ENCODE assay signal across 10 cellular contexts in the genomic region with DNA sequence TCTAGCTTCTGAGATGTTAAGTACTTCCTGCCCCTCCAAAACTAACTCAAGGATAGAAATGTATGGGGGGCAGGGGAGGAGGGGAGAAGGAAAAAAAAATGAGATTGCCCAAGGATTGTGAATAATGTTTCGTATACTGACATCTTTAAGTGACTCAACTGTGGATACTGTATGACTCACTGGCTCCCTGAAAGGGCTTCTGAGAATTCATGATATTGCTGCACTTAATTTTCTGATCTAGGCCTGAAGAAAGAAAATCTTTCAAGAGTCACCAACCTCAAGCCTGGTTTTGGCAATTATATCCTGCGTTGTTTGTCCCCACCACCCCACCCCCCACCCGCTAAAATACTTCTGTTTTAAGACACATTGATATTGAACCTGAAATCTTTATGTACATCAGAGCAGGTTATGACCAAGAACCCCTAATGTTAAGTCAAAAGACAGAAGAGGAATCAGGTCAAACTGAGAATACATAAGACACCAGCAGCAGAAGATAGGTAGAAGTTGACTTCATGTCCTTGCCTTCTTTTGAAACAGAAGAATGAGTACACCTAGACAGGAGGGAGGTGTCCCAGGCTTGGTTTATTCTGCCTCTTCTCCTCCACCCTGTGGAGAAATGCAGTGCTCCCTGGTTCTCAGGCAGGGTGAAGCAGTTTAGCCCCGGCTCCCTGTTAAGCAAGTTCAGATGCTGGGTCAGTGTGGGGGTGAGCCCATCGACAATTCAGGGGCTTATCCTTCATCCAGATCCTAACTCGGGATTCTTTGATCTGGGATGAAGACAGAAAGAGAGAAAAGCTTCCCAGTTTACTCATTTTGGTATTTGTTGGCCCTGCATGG. TPM values are rescaled to one million over a fixed set of nuclear protein-coding genes. Genes with fewer than 3 reads are reported as not detected.
DNase-seq lines count a peak whose midpoint lies in the region; ATAC-seq and TF ChIP-seq lines count a peak whose summit lies in the region.
"Had no signal": no experiment of that assay in that cellular context is flagged by ENCODE, and none has a peak within 500 bp of the region (broad histone marks: within the 10 kb centered on the region; RNA-seq: fewer than 3 reads in every experiment).

No MANE protein-coding gene starts in this region.

- H3K4me3 Mint-ChIP-seq in chondrocyte (ENCODE audit: unreplicated experiment), result no peak overlapping the region

- H3K27ac ChIP-seq in RWPE1, result peak overlapping the region; percentile 77
- H3K27ac ChIP-seq in spleen, result no peak overlapping the region
- H3K27ac ChIP-seq: neutrophil, tibial nerve had no signal

- H3K4me1 ChIP-seq in spleen, result peaks cover 14 to 21% (median 16%) of the 10 kb centered on the region in 6 donors

- H3K27ac Mint-ChIP-seq in chondrocyte (ENCODE audit: unreplicated experiment), result peak overlapping the region; percentile 83

- peaks cover 31% of the 10 kb centered on the region for H3K4me1 Mint-ChIP-seq in chondrocyte (ENCODE audit: low read depth)

- intact Hi-C loops in spleen (cut with DNase I; ENCODE audit: low total_unique reads), result no loop called here

- H3K27me3 ChIP-seq in spleen (replicated peaks in 1 of 7), result no peaks in the 10 kb centered on the region
- H3K27me3 ChIP-seq: neutrophil, tibial nerve had no signal

- ATAC-seq in activated CD4-positive, CD25-positive, alpha-beta regulatory T cell treated with anti-CD3 and anti-CD28 coated beads, Interleukin-2, amount 50 U/mL, for 24 hours, result peak; percentile 52 to 55
- no peak for ATAC-seq in HG03469 (IDR thresholded peaks at IDR 0.05; ENCODE audit: unreplicated experiment)

- no peak overlapping the region for H3K4me3 ChIP-seq in spleen
- H3K4me3 ChIP-seq: tibial nerve had no signal

- no peaks in the 10 kb centered on the region for H3K9me3 ChIP-seq in spleen
- H3K9me3 ChIP-seq: neutrophil, tibial nerve had no signal

- H3K36me3 ChIP-seq in spleen, result peaks cover 0 to 49% (median 36%) of the 10 kb centered on the region in 6 donors

- TF ChIP-seq CTCF in RWPE1 (conservative IDR thresholded peaks at IDR 0.05; ENCODE audit: low read depth), result no peak
- no peak for TF ChIP-seq CTCF in chondrocyte (IDR thresholded peaks at IDR 0.05)
- no peak for TF ChIP-seq CTCF in spleen (IDR thresholded peaks at IDR 0.05 in 8 of 11, conservative IDR thresholded peaks at IDR 0.05 in 3 of 11)

- no peak for TF ChIP-seq POLR2A in spleen (IDR thresholded peaks at IDR 0.05)

- H3K27me3 Mint-ChIP-seq in chondrocyte (ENCODE audit: low read depth), result no peaks in the 10 kb centered on the region

- DNase-seq in activated CD4-positive, CD25-positive, alpha-beta regulatory T cell treated with anti-CD3 and anti-CD28 coated beads, Interleukin-2, amount 50 U/mL, for 72 hours, result no peak
- DNase-seq in RWPE1 (ENCODE audit: low spot score) (peak; percentile 86), chondrocyte (ENCODE audit: low spot score) (no peak), spleen (peak; percentile 23), activated gamma-delta T cell treated with Interleukin-2 at 50 U/mL for 16 hours (no peak), DMS153 treated with DMSO at 0.1 percent for 48 hours (lab: John Stamatoyannopoulos, UW; ENCODE audit: unreplicated experiment) (no peak)

- CTCF ChIA-PET in RWPE1 (lab: Yijun Ruan, JAX), result interaction anchor here (0.7 kb wide), 2 partner anchors 52 to 160 kb away, joined by 5 read pairs; no protein-coding TSS in a partner anchor

- POLR2A ChIA-PET in RWPE1 (lab: Yijun Ruan, JAX; ENCODE audit: low non-redundant PET), result interaction anchor here (0.6 kb wide), 1 partner anchor 49 kb away, joined by 3 read pairs; no protein-coding TSS in a partner anchor

- no peaks in the 10 kb centered on the region for H3K9me3 Mint-ChIP-seq in chondrocyte (ENCODE audit: low read depth)

- peaks cover 18% of the 10 kb centered on the region for H3K36me3 Mint-ChIP-seq in chondrocyte (ENCODE audit: low read depth)

- WGBS in spleen, 5 donors, result 67 to 85% (median 74%) methylated on average over 6 of the region's 6 CpGs

RNA-seq across cellular contexts. Expression of a gene that starts 3.3 kb away (rescaled TPM):
- total RNA-seq in chondrocyte, result 21.3 to 21.9 TPM (median 21.8 TPM) in 3 replicates
- total RNA-seq in spleen, result 10 to 100 TPM; 23.4 to 28.0 (median 24.3) TPM
- 1 to 10 TPM; 1.9 to 3.6 (median 2.2) TPM for polyA plus RNA-seq in spleen

RNA-seq across cellular contexts. Expression of a gene that starts 46.3 kb away (rescaled TPM):
- total RNA-seq in chondrocyte (37.3 to 43.0 TPM (median 39.2 TPM) in 3 replicates), spleen (10 to 100 TPM; 29.7 to 43.9 (median 39.1) TPM)
- polyA plus RNA-seq in spleen, result 10 to 100 TPM in 1 of 3 donors, 1 to 10 TPM in 2; 4.4 to 10.2 (median 4.9) TPM

RNA-seq across cellular contexts. Expression of a gene that starts 56.5 kb away (rescaled TPM):
- 43.0 to 55.1 TPM (median 44.2 TPM) in 3 replicates for total RNA-seq in chondrocyte
- total RNA-seq in spleen, result 10 to 100 TPM; 69.5 to 88.1 (median 79.1) TPM
- 10 to 100 TPM in 1 of 3 donors, 1 to 10 TPM in 2; 6.9 to 13.6 (median 8.6) TPM for polyA plus RNA-seq in spleen

Comparison
In these comparisons a context has a peak if more than half of its experiments do, and no peak if none do; other contexts are left out.
1. DNase-seq: peak in RWPE1 (single experiment) and spleen (single experiment); none in activated CD4-positive, CD25-positive, alpha-beta regulatory T cell treated with anti-CD3 and anti-CD28 coated beads, Interleukin-2, amount 50 U/mL, for 72 hours (single experiment), chondrocyte (single experiment), activated gamma-delta T cell treated with Interleukin-2 at 50 U/mL for 16 hours (single experiment) and DMS153 treated with DMSO at 0.1 percent for 48 hours (single experiment).